ENCODE assay signal across 21 cellular contexts in the genomic region with DNA sequence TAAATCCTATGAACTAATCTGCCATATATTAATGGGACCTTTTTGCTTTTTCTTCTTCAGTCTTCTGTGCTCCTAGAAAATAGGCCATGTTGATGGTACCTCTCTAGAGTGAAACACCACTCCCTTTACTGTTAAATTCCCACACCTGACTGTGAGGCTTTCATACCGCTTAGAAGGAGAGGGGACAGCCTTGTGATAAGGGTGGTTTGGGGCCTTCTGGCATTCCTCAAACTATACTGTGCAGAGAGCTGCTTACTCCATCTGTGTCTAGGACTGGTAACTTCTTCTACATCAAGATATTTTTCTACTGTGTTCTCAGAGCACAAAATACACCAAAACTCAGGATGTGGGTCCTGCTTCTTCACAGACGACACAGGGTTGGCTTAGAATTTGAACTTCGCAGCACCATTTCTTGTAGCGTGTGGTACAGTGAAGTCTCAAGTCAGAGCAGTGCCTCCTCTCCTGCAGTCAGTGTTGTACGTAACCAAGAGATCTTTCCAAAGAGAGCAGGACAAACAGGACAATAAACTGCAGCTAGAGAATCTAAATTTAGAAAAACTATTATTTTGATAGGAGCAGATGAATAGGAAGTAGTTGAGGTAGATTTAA. TPM values are rescaled to one million over a fixed set of nuclear protein-coding genes. Genes with fewer than 3 reads are reported as not detected.
A peak's percentile ranks its signal among the peaks of the same experiment; 100 is the strongest.
DNase-seq lines count a peak whose midpoint lies in the region; ATAC-seq and TF ChIP-seq lines count a peak whose summit lies in the region.
"Had no signal": no experiment of that assay in that cellular context is flagged by ENCODE, and none has a peak within 500 bp of the region (broad histone marks: within the 10 kb centered on the region; RNA-seq: fewer than 3 reads in every experiment).

No MANE protein-coding gene starts in this region.

- CTCF ChIA-PET in Caco-2 (lab: Charles Lee): no interaction called here

- no peaks in the 10 kb centered on the region for H3K27me3 Mint-ChIP-seq in T-helper 2 cell treated with Interferon-gamma antibody and Interleukin-4, amounts not matched to agents 5 μg/mL and 100 μg/mL, for 36 hours (ENCODE audit: low read depth)
- H3K27me3 Mint-ChIP-seq in Caco-2 (ENCODE audit: insufficient read depth, unreplicated experiment) (no peaks in the 10 kb centered on the region), mesothelial cell of epicardium (ENCODE audit: low read depth) (no peaks in the 10 kb centered on the region)
- no peaks in the 10 kb centered on the region for H3K27me3 Mint-ChIP-seq in activated T-helper 17 cell treated with anti-CD3 and anti-CD28 coated beads, Interleukin-2, amount 50 U/mL, for 72 hours

- WGBS in tibial nerve, 2 donors: 86 to 88% methylated on average over 5 of the region's 5 CpGs
- WGBS in esophagus muscularis mucosa: 77% methylated on average over 5 of the region's 5 CpGs

- POLR2A ChIA-PET in Caco-2 (lab: Charles Lee): no interaction called here

- H3K9me3 Mint-ChIP-seq in T-helper 2 cell treated with Interferon-gamma antibody and Interleukin-4, amounts not matched to agents 5 μg/mL and 100 μg/mL, for 36 hours: no peaks in the 10 kb centered on the region
- H3K9me3 Mint-ChIP-seq in Caco-2 (ENCODE audit: unreplicated experiment) (no peaks in the 10 kb centered on the region), mesothelial cell of epicardium (no peaks in the 10 kb centered on the region)
- no peaks in the 10 kb centered on the region for H3K9me3 Mint-ChIP-seq in activated T-helper 17 cell treated with anti-CD3 and anti-CD28 coated beads, Interleukin-2, amount 50 U/mL, for 72 hours

- H3K27ac ChIP-seq in tibial nerve (no peak overlapping the region), esophagus muscularis mucosa (replicated peaks in 1 of 4) (no peak overlapping the region)
- H3K27ac ChIP-seq: thoracic aorta had no signal

- H3K9me3 ChIP-seq in Caco-2 (no peaks in the 10 kb centered on the region), tibial nerve (no peaks in the 10 kb centered on the region), esophagus muscularis mucosa (no peaks in the 10 kb centered on the region)
- H3K9me3 ChIP-seq: BE2C, thoracic aorta had no signal

- H3K4me1 ChIP-seq in Caco-2 (peaks cover 30% of the 10 kb centered on the region), tibial nerve (peaks cover 0 to 10% (median 0%) of the 10 kb centered on the region in 4 donors), esophagus muscularis mucosa (peaks cover 31 to 84% (median 60%) of the 10 kb centered on the region in 4 donors)
- H3K4me1 ChIP-seq: BE2C had no signal

- H3K36me3 Mint-ChIP-seq in T-helper 2 cell treated with Interferon-gamma antibody and Interleukin-4, amounts not matched to agents 5 μg/mL and 100 μg/mL, for 36 hours (ENCODE audit: low read depth): peaks cover 14% of the 10 kb centered on the region
- H3K36me3 Mint-ChIP-seq in Caco-2 (ENCODE audit: insufficient read depth, unreplicated experiment) (no peaks in the 10 kb centered on the region), mesothelial cell of epicardium (peaks cover 7% of the 10 kb centered on the region)
- peaks cover 13% of the 10 kb centered on the region for H3K36me3 Mint-ChIP-seq in activated T-helper 17 cell treated with anti-CD3 and anti-CD28 coated beads, Interleukin-2, amount 50 U/mL, for 72 hours (ENCODE audit: low read depth)

- TF ChIP-seq EP300 in tibial nerve (IDR thresholded peaks at IDR 0.05) (no peak), esophagus muscularis mucosa (IDR thresholded peaks at IDR 0.05) (no peak)

- intact Hi-C loops in Caco-2 (cut with micrococcal nuclease; ENCODE audit: unreplicated experiment): loop anchor here (5.0 kb wide), 1 partner anchor 288 kb away; no protein-coding TSS in a partner anchor
- intact Hi-C loops in esophagus muscularis mucosa (cut with DNase I): no loop called here

- H3K27ac Mint-ChIP-seq in T-helper 2 cell treated with Interferon-gamma antibody and Interleukin-4, amounts not matched to agents 5 μg/mL and 100 μg/mL, for 36 hours: peak overlapping the region; percentile 55
- H3K27ac Mint-ChIP-seq in Caco-2 (ENCODE audit: unreplicated experiment) (peak overlapping the region; percentile 35), mesothelial cell of epicardium (peak overlapping the region; percentile 82)
- H3K27ac Mint-ChIP-seq in activated T-helper 17 cell treated with anti-CD3 and anti-CD28 coated beads, Interleukin-2, amount 50 U/mL, for 72 hours: peak overlapping the region; percentile 31

- DNase-seq in T-helper 2 cell treated with Interferon-gamma antibody and Interleukin-4, amounts not matched to agents 5 μg/mL and 100 μg/mL, for 36 hours (ENCODE audit: low spot score): no peak
- DNase-seq in T-helper 2 cell (no peak), Caco-2 (no peak), mesothelial cell of epicardium (ENCODE audit: low spot score in 2 of 2, unreplicated experiment in 2 of 2) (no peak), cerebellar nuclear complex (lab: John Stamatoyannopoulos, UW) (no peak), tibial nerve (ENCODE audit: low spot score in 2 of 2) (no peak), esophagus muscularis mucosa (ENCODE audit: extremely low spot score) (no peak)
- DNase-seq: 8988T; activated CD4-positive, CD25-positive, alpha-beta regulatory T cell treated with anti-CD3 and anti-CD28 coated beads, Interleukin-2, amount 50 U/mL, for 72 hours; activated CD8-positive, alpha-beta memory T cell treated with anti-CD3 and anti-CD28 coated beads, Interleukin-2, amount 50 U/mL, for 48 hours; amniotic stem cell; BE2C; effector CD8-positive, alpha-beta T cell; mesenchymal stem cell; NCI-H2171; small intestine; stimulated activated CD4-positive, alpha-beta T cell treated with anti-CD3 and anti-CD28 coated beads, Interleukin-4, amount 100 ng/mL, for 1 hour; T-helper 9 cell had no signal

- H3K27me3 ChIP-seq in Caco-2 (replicated peaks; ENCODE audit: control insufficient read depth, insufficient read depth, low read length) (no peaks in the 10 kb centered on the region), tibial nerve (no peaks in the 10 kb centered on the region), esophagus muscularis mucosa (no peaks in the 10 kb centered on the region)
- H3K27me3 ChIP-seq: BE2C had no signal

- H3K36me3 ChIP-seq in Caco-2 (ENCODE audit: control insufficient read depth, insufficient read depth, low read length): no peaks in the 10 kb centered on the region
- peaks cover 0 to 3% (median 0%) of the 10 kb centered on the region in 3 donors for H3K36me3 ChIP-seq in tibial nerve
- H3K36me3 ChIP-seq in esophagus muscularis mucosa: no peaks in the 10 kb centered on the region
- H3K36me3 ChIP-seq: BE2C, thoracic aorta had no signal

- peaks cover 28% of the 10 kb centered on the region for H3K4me1 Mint-ChIP-seq in T-helper 2 cell treated with Interferon-gamma antibody and Interleukin-4, amounts not matched to agents 5 μg/mL and 100 μg/mL, for 36 hours (ENCODE audit: low read depth)
- H3K4me1 Mint-ChIP-seq in Caco-2 (ENCODE audit: low read depth, unreplicated experiment) (peaks cover 13% of the 10 kb centered on the region), mesothelial cell of epicardium (peaks cover 50% of the 10 kb centered on the region)
- H3K4me1 Mint-ChIP-seq in activated T-helper 17 cell treated with anti-CD3 and anti-CD28 coated beads, Interleukin-2, amount 50 U/mL, for 72 hours: peaks cover 20% of the 10 kb centered on the region

- BruUV-seq in Caco-2 (replicated peaks; lab: Mats Ljungman, UMichigan): no TSS peak

- peak overlapping the region; percentile 74 for H3K4me3 Mint-ChIP-seq in T-helper 2 cell treated with Interferon-gamma antibody and Interleukin-4, amounts not matched to agents 5 μg/mL and 100 μg/mL, for 36 hours
- H3K4me3 Mint-ChIP-seq in Caco-2 (ENCODE audit: unreplicated experiment): no peak overlapping the region
- H3K4me3 Mint-ChIP-seq in activated T-helper 17 cell treated with anti-CD3 and anti-CD28 coated beads, Interleukin-2, amount 50 U/mL, for 72 hours: peak overlapping the region; percentile 28
- no peak overlapping the region for H3K4me3 Mint-ChIP-seq in mesothelial cell of epicardium

- no peak for ATAC-seq in activated T-helper 17 cell treated with anti-CD3 and anti-CD28 coated beads, Interleukin-2, amount 50 U/mL, for 72 hours (replicated peaks)

- no peak for TF ChIP-seq POLR2A in tibial nerve (IDR thresholded peaks at IDR 0.05)
- no peak for TF ChIP-seq POLR2A in esophagus muscularis mucosa (IDR thresholded peaks at IDR 0.05; ENCODE audit: low read depth)

- no peak for TF ChIP-seq CTCF in Caco-2 (IDR thresholded peaks at IDR 0.05; ENCODE audit: insufficient read depth in 1 of 2, low read depth in 1 of 2, low read length in 1 of 2, severe bottlenecking in 1 of 2, unreplicated experiment in 1 of 2)
- no peak for TF ChIP-seq CTCF in mesothelial cell of epicardium (IDR thresholded peaks at IDR 0.05; ENCODE audit: unreplicated experiment)
- TF ChIP-seq CTCF in tibial nerve (IDR thresholded peaks at IDR 0.05): no peak
- no peak for TF ChIP-seq CTCF in esophagus muscularis mucosa (IDR thresholded peaks at IDR 0.05)

- H3K4me3 ChIP-seq in Caco-2 (ENCODE audit: low read depth, low read length) (no peak overlapping the region), tibial nerve (no peak overlapping the region), esophagus muscularis mucosa (no peak overlapping the region)
- H3K4me3 ChIP-seq: thoracic aorta had no signal

RNA-seq across cellular contexts. Expression of a gene that starts 43.8 kb away (rescaled TPM):
- total RNA-seq in Caco-2 (2022) (16.8 TPM in 2 replicates), mesothelial cell of epicardium (26.9 to 27.9 TPM (median 27.3 TPM) in 3 replicates), tibial nerve (10 to 100 TPM in 3 of 4 donors, 1 to 10 TPM in 1; 8.8 to 16.2 (median 13.7) TPM), esophagus muscularis mucosa (10 to 100 TPM; 16.2 to 23.2 (median 19.5) TPM)
- total RNA-seq in activated T-helper 17 cell treated with anti-CD3 and anti-CD28 coated beads, Interleukin-2, amount 50 U/mL, for 72 hours: 10 to 100 TPM; 12.4 to 18.8 TPM

RNA-seq across cellular contexts. Expression of a gene that starts 53.9 kb away (rescaled TPM):
- total RNA-seq in Caco-2 (2022): 0.30 TPM in 1 of 2 replicates, not detected in the other
- 1 to 10 TPM in 1 of 2 donors, not detected in 1; 1.3 TPM for total RNA-seq in activated T-helper 17 cell treated with anti-CD3 and anti-CD28 coated beads, Interleukin-2, amount 50 U/mL, for 72 hours
- total RNA-seq in mesothelial cell of epicardium: 0.72 to 0.86 TPM (median 0.75 TPM) in 3 replicates
- total RNA-seq in tibial nerve: under 1 TPM in 1 of 4 donors, not detected in 3; 0.22 TPM
- under 1 TPM in 1 of 4 donors, not detected in 3; 0.17 TPM for total RNA-seq in esophagus muscularis mucosa
- total RNA-seq: posterior vena cava, thoracic aorta had no signal

Comparison
In these comparisons a context has a peak if more than half of its experiments do, and no peak if none do; other contexts are left out.
1. H3K27ac Mint-ChIP-seq: peak in every context shown above with its lines; median percentile 82 in mesothelial cell of epicardium; 55 in T-helper 2 cell treated with Interferon-gamma antibody and Interleukin-4, amounts not matched to agents 5 μg/mL and 100 μg/mL, for 36 hours; 35 in Caco-2; 31 in activated T-helper 17 cell treated with anti-CD3 and anti-CD28 coated beads, Interleukin-2, amount 50 U/mL, for 72 hours.
2. H3K4me3 Mint-ChIP-seq: peak in T-helper 2 cell treated with Interferon-gamma antibody and Interleukin-4, amounts not matched to agents 5 μg/mL and 100 μg/mL, for 36 hours (single experiment) and activated T-helper 17 cell treated with anti-CD3 and anti-CD28 coated beads, Interleukin-2, amount 50 U/mL, for 72 hours (single experiment); none in Caco-2 (single experiment) and mesothelial cell of epicardium (single experiment).